In the genomic region with DNA sequence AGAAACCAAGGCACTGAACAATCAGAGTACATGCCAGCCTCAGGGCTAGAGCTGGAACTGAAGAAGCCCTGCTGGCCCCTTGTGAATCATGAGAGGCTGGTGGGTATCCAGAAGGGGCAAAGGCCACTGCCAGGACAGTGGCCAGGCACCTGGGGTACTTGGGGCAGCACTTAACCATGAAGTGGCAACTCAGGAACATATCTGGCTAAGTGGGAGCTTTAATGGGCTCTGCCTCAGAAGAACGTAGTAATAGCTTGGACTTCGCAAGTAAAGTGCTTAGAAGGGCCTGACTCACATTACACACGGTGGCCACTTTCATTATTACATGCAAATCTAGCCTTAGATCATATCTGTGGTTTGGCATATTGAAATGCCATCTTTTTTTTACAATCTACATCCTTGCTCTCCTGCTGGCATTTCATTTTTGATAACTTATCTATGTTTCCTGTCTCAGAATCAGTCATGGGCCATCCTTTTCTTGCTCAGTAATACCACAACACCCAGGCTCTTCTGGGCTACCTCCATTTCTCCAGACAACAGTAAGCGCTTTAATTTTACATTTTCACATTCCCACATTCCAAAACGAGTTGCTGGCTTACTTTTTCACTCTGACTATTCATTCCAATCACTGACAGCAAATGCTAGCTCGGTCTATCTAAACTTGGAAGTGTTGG, we compare ENCODE assay signal across 1 cellular context.
A peak's percentile ranks its signal among the peaks of the same experiment; 100 is the strongest.
TF ChIP-seq lines count a peak whose summit lies in the region.

No MANE protein-coding gene starts in this region.

TF ChIP-seq in GM12878, 131 proteins besides CTCF, POLR2A, EP300 and RAD21:
- TF ChIP-seq, protein P1, sequence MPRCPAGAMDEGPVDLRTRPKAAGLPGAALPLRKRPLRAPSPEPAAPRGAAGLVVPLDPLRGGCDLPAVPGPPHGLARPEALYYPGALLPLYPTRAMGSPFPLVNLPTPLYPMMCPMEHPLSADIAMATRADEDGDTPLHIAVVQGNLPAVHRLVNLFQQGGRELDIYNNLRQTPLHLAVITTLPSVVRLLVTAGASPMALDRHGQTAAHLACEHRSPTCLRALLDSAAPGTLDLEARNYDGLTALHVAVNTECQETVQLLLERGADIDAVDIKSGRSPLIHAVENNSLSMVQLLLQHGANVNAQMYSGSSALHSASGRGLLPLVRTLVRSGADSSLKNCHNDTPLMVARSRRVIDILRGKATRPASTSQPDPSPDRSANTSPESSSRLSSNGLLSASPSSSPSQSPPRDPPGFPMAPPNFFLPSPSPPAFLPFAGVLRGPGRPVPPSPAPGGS (IDR thresholded peaks at IDR 0.05; ENCODE audit: borderline replicate concordance, insufficient read depth, low read depth, low read length, poor library complexity, severe bottlenecking): peak; percentile 19
- TF ChIP-seq EED (IDR thresholded peaks at IDR 0.05; ENCODE audit: low read depth): no peak
- peak; percentile 57; the same call in 1 of the 2 replicates for TF ChIP-seq RUNX3 (IDR thresholded peaks at IDR 0.05; ENCODE audit: low read length)
- no peak for TF ChIP-seq MTA2 (IDR thresholded peaks at IDR 0.05; ENCODE audit: low read depth)
- 0 out of 2 replicates have a peak, but pooled peaks have one; percentile 27 for TF ChIP-seq FOXM1 (IDR thresholded peaks at IDR 0.05; ENCODE audit: low read depth, low read length)
- no peak for TF ChIP-seq HDGF (IDR thresholded peaks at IDR 0.05)
- TF ChIP-seq ZNF274 (IDR thresholded peaks at IDR 0.05; ENCODE audit: insufficient read depth, insufficient read length): no peak
- no peak for TF ChIP-seq E2F4 (IDR thresholded peaks at IDR 0.05; ENCODE audit: low read depth, low read length)
- peak; percentile 40; the same call in 1 of the 3 replicates for TF ChIP-seq POU2F2 (IDR thresholded peaks at IDR 0.05; ENCODE audit: borderline replicate concordance, low read depth, low read length)
TF ChIP-seq in GM12878: peak in this region for 4.
